Comparison of ENCODE assay signal across 33 cellular contexts in the genomic region with DNA sequence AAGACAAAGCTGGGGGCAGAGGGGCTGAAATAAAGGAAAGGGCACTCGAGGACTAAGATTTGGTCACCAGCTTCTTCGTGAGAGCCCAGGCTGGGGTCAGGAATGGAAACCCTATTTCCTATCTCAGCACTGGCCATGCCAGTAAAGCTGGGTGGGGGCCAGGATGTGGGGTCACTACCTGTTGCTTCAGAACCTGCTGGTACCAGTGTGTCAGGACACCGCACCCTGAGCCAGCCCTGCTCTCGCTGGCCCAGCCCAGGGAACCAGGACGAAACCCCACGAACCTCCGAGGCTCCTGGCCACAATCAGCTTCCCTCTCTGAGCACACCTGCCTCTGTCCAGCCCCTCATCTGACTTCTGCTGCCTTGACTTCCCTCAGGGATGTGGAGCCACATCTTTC. TPM values are rescaled to one million over a fixed set of nuclear protein-coding genes. Genes with fewer than 3 reads are reported as not detected.
"Had no signal": no experiment of that assay in that cellular context is flagged by ENCODE, and none has a peak within 500 bp of the region (broad histone marks: within the 10 kb centered on the region; RNA-seq: fewer than 3 reads in every experiment).

No MANE protein-coding gene starts in this region.

- ATAC-seq: foreskin keratinocyte; gastroesophageal sphincter; heart left ventricle; left cardiac atrium; left ventricle myocardium superior; lower lobe of right lung; mucosa of descending colon; psoas muscle; right cardiac atrium; stimulated activated memory B cell treated with anti-CD40 and anti-IgM and Interleukin-4, amounts not matched to agents 10 μg/mL and 1 μg/mL and 100 μg/mL, for 72 hours; stimulated activated naive CD8-positive, alpha-beta T cell treated with anti-CD3 and anti-CD28 coated beads, Interleukin-15, Interleukin-2, amounts not matched to agents 100 U/mL and 50 U/mL, for 24 hours had no signal

- H3K27ac Mint-ChIP-seq: endodermal cell; neural progenitor cell; stimulated activated memory B cell treated with anti-CD40 and anti-IgM and Interleukin-4, amounts not matched to agents 10 μg/mL and 1 μg/mL and 100 μg/mL, for 72 hours; type B pancreatic cell had no signal

- H3K36me3 Mint-ChIP-seq: naive B cell; neural progenitor cell; stimulated activated memory B cell treated with anti-CD40 and anti-IgM and Interleukin-4, amounts not matched to agents 10 μg/mL and 1 μg/mL and 100 μg/mL, for 72 hours; type B pancreatic cell had no signal

- H3K9me3 Mint-ChIP-seq: endodermal cell; naive B cell; nephron; neural progenitor cell; stimulated activated memory B cell treated with anti-CD40 and anti-IgM and Interleukin-4, amounts not matched to agents 10 μg/mL and 1 μg/mL and 100 μg/mL, for 72 hours; type B pancreatic cell had no signal

- H3K27me3 ChIP-seq: esophagus muscularis mucosa, foreskin keratinocyte, gastroesophageal sphincter, heart left ventricle, hepatocyte, neural progenitor cell, sigmoid colon, testis, tibial artery had no signal

- H3K4me3 Mint-ChIP-seq: endodermal cell; naive B cell; neural progenitor cell; stimulated activated memory B cell treated with anti-CD40 and anti-IgM and Interleukin-4, amounts not matched to agents 10 μg/mL and 1 μg/mL and 100 μg/mL, for 72 hours; type B pancreatic cell had no signal

- H3K36me3 ChIP-seq: esophagus muscularis mucosa, gastroesophageal sphincter, heart left ventricle, lower lobe of right lung, neural progenitor cell, sigmoid colon, tibial artery had no signal

- H3K4me3 ChIP-seq: hepatocyte, lower lobe of right lung, mucosa of descending colon, neural progenitor cell, psoas muscle, sigmoid colon, testis had no signal

- DNase-seq: effector CD8-positive, alpha-beta T cell; endodermal cell; foreskin keratinocyte; left cardiac atrium; left ventricle myocardium superior; lower lobe of right lung; mucosa of descending colon; naive B cell; psoas muscle; right cardiac atrium; sigmoid colon; stimulated activated CD4-positive, alpha-beta T cell treated with anti-CD3 and anti-CD28 coated beads, Interleukin-4, amount 100 ng/mL, for 4 hours; stimulated activated naive CD8-positive, alpha-beta T cell treated with anti-CD3 and anti-CD28 coated beads, Interleukin-15, Interleukin-2, amounts not matched to agents 100 U/mL and 50 U/mL, for 24 hours; substantia nigra; testis; tibial artery had no signal

- H3K27ac ChIP-seq: foreskin keratinocyte, hepatocyte, lower lobe of right lung, neural progenitor cell, psoas muscle, testis had no signal

RNA-seq across cellular contexts. Expression of gene CDSN, which starts 2.1 kb away (rescaled TPM):
- total RNA-seq: cerebellum, endodermal cell, endothelial cell of umbilical vein, epithelial cell of proximal tubule, esophagus muscularis mucosa, fibroblast of lung, gastroesophageal sphincter, hepatocyte, kidney epithelial cell, left ventricle myocardium superior, lower lobe of right lung, mucosa of descending colon, osteoblast, psoas muscle, sigmoid colon, skeletal muscle tissue, urinary bladder had no signal

RNA-seq across cellular contexts. Expression of gene PSORS1C1, which starts 3.6 kb away (rescaled TPM):
- total RNA-seq: cerebellum had no signal

RNA-seq across cellular contexts. Expression of gene C6orf15, which starts 5.8 kb away (rescaled TPM):
- total RNA-seq: cerebellum, endodermal cell, endothelial cell of umbilical vein, esophagus muscularis mucosa, fibroblast of lung, gastroesophageal sphincter, heart left ventricle, hepatocyte, left cardiac atrium, left ventricle myocardium superior, lower lobe of right lung, mucosa of descending colon, osteoblast, psoas muscle, renal cortical epithelial cell, right cardiac atrium, sigmoid colon, skeletal muscle tissue, testis, urinary bladder had no signal

RNA-seq across cellular contexts. Expression of gene PSORS1C2, which starts 20.7 kb away (rescaled TPM):
- total RNA-seq: cerebellum, endodermal cell, endothelial cell of umbilical vein, epithelial cell of proximal tubule, esophagus muscularis mucosa, fibroblast of lung, foreskin keratinocyte, gastroesophageal sphincter, heart left ventricle, hepatocyte, kidney epithelial cell, left cardiac atrium, left ventricle myocardium superior, lower lobe of right lung, mucosa of descending colon, osteoblast, psoas muscle, renal cortical epithelial cell, right cardiac atrium, sigmoid colon, skeletal muscle tissue, testis, urinary bladder had no signal
